ENCODE assay signal across 14 cellular contexts in genomic region chr2:150162241-150162942, GRCh38.
A peak's percentile ranks its signal among the peaks of the same experiment; 100 is the strongest.
DNase-seq lines count a peak whose midpoint lies in the region; ATAC-seq and TF ChIP-seq lines count a peak whose summit lies in the region.
"Had no signal": no experiment of that assay in that cellular context is flagged by ENCODE, and none has a peak within 500 bp of the region (broad histone marks: within the 10 kb centered on the region; RNA-seq: fewer than 3 reads in every experiment).

No MANE protein-coding gene starts in this region.

- no peaks in the 10 kb centered on the region for H3K9me3 ChIP-seq in right cardiac atrium (ENCODE audit: control insufficient read depth, low read length)
- H3K9me3 ChIP-seq: Caco-2 had no signal

- ATAC-seq in SK-N-SH treated with all-trans-retinoic acid at 6 μM for 48 hours = peak; percentile 40; the same call in 2 of the 3 replicates
- ATAC-seq in GM21423 (IDR thresholded peaks at IDR 0.05; ENCODE audit: unreplicated experiment) = no peak
- ATAC-seq in right cardiac atrium = no peak
- ATAC-seq: GM23338, HCT116 had no signal

- intact Hi-C loops in right cardiac atrium (cut with DNase I) = no loop called here

- DNase-seq in COR-L47 (lab: John Stamatoyannopoulos, UW) (peak; percentile 37), NCI-H1105 (lab: John Stamatoyannopoulos, UW) (peak; percentile 16), lung microvascular endothelial cell (ENCODE audit: low read depth in 2 of 2) (peak; percentile 72 to 87), right cardiac atrium (no peak), NCI-H2029 treated with DMSO at 0.1 percent for 48 hours (lab: John Stamatoyannopoulos, UW) (no peak)
- DNase-seq: ACHN, AML-193, Caco-2, NCI-H82, SHP77 had no signal

- H3K27ac ChIP-seq in right cardiac atrium (ENCODE audit: low read length) = no peak overlapping the region

- H3K4me3 ChIP-seq in right cardiac atrium (ENCODE audit: low read length) = no peak overlapping the region
- H3K4me3 ChIP-seq: GM23338 had no signal

- H3K27me3 ChIP-seq in right cardiac atrium (ENCODE audit: control insufficient read depth, insufficient read depth) = no peaks in the 10 kb centered on the region

- WGBS in right cardiac atrium = 55% methylated on average over 6 of the region's 6 CpGs

- H3K4me1 ChIP-seq in right cardiac atrium (ENCODE audit: control insufficient read depth, insufficient read depth, low read length) = no peaks in the 10 kb centered on the region
- H3K4me1 ChIP-seq: Caco-2 had no signal

TF ChIP-seq in SK-N-SH treated with all-trans-retinoic acid at 6 μM for 48 hours, 23 proteins besides CTCF, POLR2A, EP300 and RAD21:
- TF ChIP-seq TSHZ2 (CRISPR knock-in tag; IDR thresholded peaks at IDR 0.05) (no peak), OSR1 (CRISPR knock-in tag; IDR thresholded peaks at IDR 0.05) (no peak), ZFP3 (CRISPR knock-in tag; IDR thresholded peaks at IDR 0.05) (no peak), PPARA (CRISPR knock-in tag; IDR thresholded peaks at IDR 0.05; ENCODE audit: borderline replicate concordance) (no peak), CSRNP3 (CRISPR knock-in tag; IDR thresholded peaks at IDR 0.05) (no peak), RARB (CRISPR knock-in tag; IDR thresholded peaks at IDR 0.05) (no peak), PATZ1 (CRISPR knock-in tag; IDR thresholded peaks at IDR 0.05; ENCODE audit: borderline replicate concordance) (no peak), ZNF8 (CRISPR knock-in tag; IDR thresholded peaks at IDR 0.05) (no peak), ZNF70 (CRISPR knock-in tag; IDR thresholded peaks at IDR 0.05) (no peak), ZFP30 (CRISPR knock-in tag; IDR thresholded peaks at IDR 0.05) (no peak), SNAI2 (CRISPR knock-in tag; IDR thresholded peaks at IDR 0.05) (no peak), CREB5 (CRISPR knock-in tag; IDR thresholded peaks at IDR 0.05; ENCODE audit: low read depth) (no peak), ARNTL (CRISPR knock-in tag; IDR thresholded peaks at IDR 0.05; ENCODE audit: borderline replicate concordance, low read depth) (no peak), TCF4 (CRISPR knock-in tag; IDR thresholded peaks at IDR 0.05; ENCODE audit: borderline replicate concordance) (no peak), ZNF565 (CRISPR knock-in tag; conservative IDR thresholded peaks at IDR 0.05; ENCODE audit: low read depth) (no peak), ISL1 (CRISPR knock-in tag; IDR thresholded peaks at IDR 0.05) (no peak; the same call in 1 of the 2 replicates)

Comparison
In these comparisons a context has a peak if more than half of its experiments do, and no peak if none do; other contexts are left out.
1. DNase-seq: peak in COR-L47 (single experiment), NCI-H1105 (single experiment) and lung microvascular endothelial cell (2 of 2); none in right cardiac atrium (0 of 3) and NCI-H2029 treated with DMSO at 0.1 percent for 48 hours (single experiment).